Comparison of ENCODE assay signal across 9 cellular contexts in the genomic region with DNA sequence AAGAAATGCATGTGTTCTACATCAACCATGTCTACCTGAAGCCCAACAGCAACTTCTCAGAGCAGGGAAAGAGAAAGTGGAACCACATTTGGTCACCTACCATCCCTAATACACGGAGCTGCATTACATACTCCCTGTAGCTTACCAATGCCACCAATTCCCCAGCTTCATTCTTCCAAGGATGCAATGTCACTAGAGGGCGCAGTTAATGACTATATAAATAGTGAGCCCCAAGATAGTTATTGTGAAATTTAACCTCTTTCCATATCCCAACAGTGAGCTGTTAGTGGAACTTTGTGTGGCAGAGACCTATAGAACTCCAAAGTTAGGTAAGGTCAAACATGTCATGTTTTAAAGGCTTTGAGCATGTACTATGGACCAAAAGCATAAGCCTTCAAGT.
DNase-seq lines count a peak whose midpoint lies in the region; ATAC-seq and TF ChIP-seq lines count a peak whose summit lies in the region.
"Had no signal": no experiment of that assay in that cellular context is flagged by ENCODE, and none has a peak within 500 bp of the region (broad histone marks: within the 10 kb centered on the region; RNA-seq: fewer than 3 reads in every experiment).

No MANE protein-coding gene starts in this region.

- H3K4me1 ChIP-seq in colonic mucosa (no peaks in the 10 kb centered on the region), neuronal stem cell (ENCODE audit: control insufficient read depth in 2 of 2, insufficient read depth in 1 of 2, low read depth in 1 of 2, low read length in 2 of 2) (no peaks in the 10 kb centered on the region), gastroesophageal sphincter (no peaks in the 10 kb centered on the region)

- no peak overlapping the region for H3K4me2 ChIP-seq in neuronal stem cell (ENCODE audit: insufficient read depth, low read length, poor library complexity, severe bottlenecking)

- H3K14ac ChIP-seq in neuronal stem cell (ENCODE audit: low read length) = no peak overlapping the region

- no peak overlapping the region for H3K27ac ChIP-seq in colonic mucosa
- no peak overlapping the region for H3K27ac ChIP-seq in neuronal stem cell (replicated peaks; ENCODE audit: low read length)
- no peak overlapping the region for H3K27ac ChIP-seq in gastroesophageal sphincter
- H3K27ac ChIP-seq: epithelial cell of prostate had no signal

- H3K27me3 ChIP-seq in colonic mucosa (no peaks in the 10 kb centered on the region), neuronal stem cell (ENCODE audit: control insufficient read depth in 3 of 3, insufficient read depth in 3 of 3, low read depth in 1 of 3, low read length in 3 of 3) (no peaks in the 10 kb centered on the region), gastroesophageal sphincter (no peaks in the 10 kb centered on the region)

- H3K18ac ChIP-seq in neuronal stem cell (ENCODE audit: low read length) = no peak overlapping the region

- intact Hi-C loops in colonic mucosa (cut with DNase I) = no loop called here

- H2BK12ac ChIP-seq in neuronal stem cell (ENCODE audit: low read length) = no peak overlapping the region

- TF ChIP-seq EP300 in gastroesophageal sphincter (IDR thresholded peaks at IDR 0.05) = no peak

- no peak overlapping the region for H3K9ac ChIP-seq in colonic mucosa (ENCODE audit: low read depth in 2 of 2, low read length in 2 of 2)
- no peak overlapping the region for H3K9ac ChIP-seq in neuronal stem cell (ENCODE audit: low read depth, low read length, poor library complexity)

- no peak for TF ChIP-seq POLR2A in gastroesophageal sphincter (IDR thresholded peaks at IDR 0.05)

- no CpG with 5 or more reads among the region's 2 CpGs for WGBS in neuronal stem cell (ENCODE audit: extremely low coverage in 2 of 2, insufficient read length in 2 of 2, insufficient replicate concordance in 1 of 2), 2 donors
- WGBS in gastroesophageal sphincter (ENCODE audit: low coverage in 1 of 2), 2 donors = 74 to 100% methylated on average over 2 of the region's 2 CpGs

- no peak overlapping the region for H4K91ac ChIP-seq in neuronal stem cell (ENCODE audit: low read depth, low read length, poor library complexity)

- no peak overlapping the region for H2BK120ac ChIP-seq in neuronal stem cell (ENCODE audit: low read depth, low read length)

- no peak overlapping the region for H2AFZ ChIP-seq in neuronal stem cell (ENCODE audit: low read length)

- no peak overlapping the region for H3K23ac ChIP-seq in neuronal stem cell (ENCODE audit: low read depth, low read length, poor library complexity)

- H3K4me3 ChIP-seq in colonic mucosa (no peak overlapping the region), neuronal stem cell (ENCODE audit: low read length in 2 of 2) (no peak overlapping the region), gastroesophageal sphincter (no peak overlapping the region)

- H3K36me3 ChIP-seq in colonic mucosa (no peaks in the 10 kb centered on the region), neuronal stem cell (replicated peaks in 1 of 2; ENCODE audit: control insufficient read depth in 2 of 2, insufficient read depth in 2 of 2, low read length in 2 of 2) (no peaks in the 10 kb centered on the region), gastroesophageal sphincter (peaks cover 0 to 11% of the 10 kb centered on the region in 2 donors)

- H2BK15ac ChIP-seq in neuronal stem cell (ENCODE audit: low read length) = no peak overlapping the region

- no peak overlapping the region for H3K4ac ChIP-seq in neuronal stem cell (ENCODE audit: low read length)

- no peaks in the 10 kb centered on the region for H3K79me1 ChIP-seq in neuronal stem cell (ENCODE audit: low read depth, low read length)

- DNase-seq in DMS53 (lab: John Stamatoyannopoulos, UW) (peak; percentile 54), DMS53 treated with DMSO at 0.1 percent for 48 hours (lab: John Stamatoyannopoulos, UW; ENCODE audit: unreplicated experiment) (no peak), NCI-H1694 (lab: John Stamatoyannopoulos, UW) (peak; percentile 32), colonic mucosa (no peak), neuronal stem cell (ENCODE audit: low spot score) (peak; percentile 0), dedifferentiated amniotic fluid mesenchymal stem cell (ENCODE audit: extremely low spot score) (no peak)

- H3K9me3 ChIP-seq in colonic mucosa (no peaks in the 10 kb centered on the region), neuronal stem cell (replicated peaks in 1 of 2; ENCODE audit: control insufficient read depth in 2 of 2, insufficient read depth in 1 of 2, low read depth in 1 of 2, low read length in 2 of 2) (no peaks in the 10 kb centered on the region), gastroesophageal sphincter (no peaks in the 10 kb centered on the region)

- TF ChIP-seq CTCF in colonic mucosa (IDR thresholded peaks at IDR 0.05) (peak; percentile 24), gastroesophageal sphincter (IDR thresholded peaks at IDR 0.05) (no peak)

- no peak overlapping the region for H4K8ac ChIP-seq in neuronal stem cell (ENCODE audit: low read depth, low read length)

- H2AK5ac ChIP-seq in neuronal stem cell (ENCODE audit: low read depth, low read length) = no peak overlapping the region

- ATAC-seq in GM21825 (IDR thresholded peaks at IDR 0.05; ENCODE audit: unreplicated experiment) (no peak), gastroesophageal sphincter (no peak)

- H2BK5ac ChIP-seq in neuronal stem cell (ENCODE audit: low read length) = no peak overlapping the region

Comparison
In these comparisons a context has a peak if more than half of its experiments do, and no peak if none do; other contexts are left out.
1. DNase-seq: peak in DMS53 (single experiment), NCI-H1694 (single experiment) and neuronal stem cell (single experiment); none in DMS53 treated with DMSO at 0.1 percent for 48 hours (single experiment), colonic mucosa (single experiment) and dedifferentiated amniotic fluid mesenchymal stem cell (single experiment).